Comparison of ENCODE assay signal across 24 cellular contexts in the genomic region with DNA sequence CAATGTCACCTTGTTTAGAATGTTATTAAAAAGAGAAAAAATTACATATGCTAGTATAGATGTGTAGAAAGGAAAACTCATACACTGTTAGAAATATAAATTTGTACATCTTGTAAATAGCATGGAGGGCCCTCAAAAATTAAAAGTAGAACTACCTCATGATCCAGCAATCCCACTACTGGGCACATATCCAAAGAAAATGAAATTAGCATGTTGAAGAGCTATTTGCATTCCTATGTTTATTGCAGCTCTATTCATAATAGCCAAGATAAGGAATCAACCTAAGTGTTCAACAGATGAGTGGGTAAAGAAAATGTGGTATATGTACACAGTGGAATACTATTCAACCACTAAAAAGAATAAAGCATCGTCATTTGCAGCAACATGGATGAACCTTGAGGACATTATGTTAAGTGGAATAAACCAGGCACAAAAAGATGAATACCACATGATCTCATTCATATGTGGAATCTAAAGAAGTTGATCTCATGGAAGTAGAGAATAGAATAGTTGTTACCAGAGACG.
"Had no signal": no experiment of that assay in that cellular context is flagged by ENCODE, and none has a peak within 500 bp of the region (broad histone marks: within the 10 kb centered on the region; RNA-seq: fewer than 3 reads in every experiment).

No MANE protein-coding gene starts in this region.

- H3K4me1 Mint-ChIP-seq: activated naive CD8-positive, alpha-beta T cell treated with anti-CD3 and anti-CD28 coated beads, Interleukin-2, amount 10 ng/mL, durations not matched to agents 7 days and 5 days; brain; immature natural killer cell had no signal

- H3K4me3 ChIP-seq: hepatocyte, lower lobe of right lung, mucosa of descending colon, sigmoid colon, testis, vagina had no signal

- H3K79me2 ChIP-seq: hepatocyte had no signal

- H3K9me3 Mint-ChIP-seq: activated CD4-positive, alpha-beta memory T cell treated with anti-CD3 and anti-CD28 coated beads for 36 hours; activated naive CD8-positive, alpha-beta T cell treated with anti-CD3 and anti-CD28 coated beads, Interleukin-2, amount 10 ng/mL, durations not matched to agents 7 days and 5 days had no signal

- ATAC-seq: left lobe of liver; lower lobe of right lung; mucosa of descending colon; stimulated activated naive B cell treated with anti-CD40 and anti-IgM and Interleukin-4, amounts not matched to agents 10 μg/mL and 1 μg/mL and 100 μg/mL, for 72 hours had no signal

- DNase-seq: activated CD4-positive, alpha-beta memory T cell treated with anti-CD3 and anti-CD28 coated beads for 36 hours; activated CD4-positive, alpha-beta T cell treated with anti-CD3 and anti-CD28 coated beads for 48 hours; activated naive CD4-positive, alpha-beta T cell treated with anti-CD3 and anti-CD28 coated beads for 36 hours; activated naive CD8-positive, alpha-beta T cell treated with anti-CD3 and anti-CD28 coated beads, Interleukin-2, amount 10 ng/mL, durations not matched to agents 7 days and 5 days; activated T-cell treated with anti-CD3 and anti-CD28 coated beads, Interleukin-2, amount 50 U/mL, for 48 hours; amniotic stem cell; effector CD4-positive, alpha-beta T cell; glutamatergic neuron; immature natural killer cell; lower lobe of right lung; mesendoderm; mucosa of descending colon; occipital lobe; sigmoid colon; stimulated activated CD4-positive, alpha-beta T cell treated with anti-CD3 and anti-CD28 coated beads, Interleukin-2, amount 100 ng/mL, for 48 hours; stimulated activated CD8-positive, alpha-beta memory T cell treated with anti-CD3 and anti-CD28 coated beads, Interleukin-4, amount 100 ng/mL, for 48 hours; stimulated activated naive B cell treated with anti-CD40 and anti-IgM and Interleukin-4, amounts not matched to agents 10 μg/mL and 1 μg/mL and 100 μg/mL, for 72 hours; testis; trophoblast cell had no signal

- H3K4me2 ChIP-seq: hepatocyte had no signal

- H3K27ac ChIP-seq: hepatocyte, lower lobe of right lung, sigmoid colon, testis, vagina had no signal

- H3K36me3 ChIP-seq: lower lobe of right lung, sigmoid colon, vagina had no signal

- H3K4me3 Mint-ChIP-seq: activated CD4-positive, alpha-beta memory T cell treated with anti-CD3 and anti-CD28 coated beads for 36 hours; activated naive CD4-positive, alpha-beta T cell treated with anti-CD3 and anti-CD28 coated beads for 36 hours; activated naive CD8-positive, alpha-beta T cell treated with anti-CD3 and anti-CD28 coated beads, Interleukin-2, amount 10 ng/mL, durations not matched to agents 7 days and 5 days; brain; immature natural killer cell; stimulated activated naive B cell treated with anti-CD40 and anti-IgM and Interleukin-4, amounts not matched to agents 10 μg/mL and 1 μg/mL and 100 μg/mL, for 72 hours had no signal

- H3K36me3 Mint-ChIP-seq: activated CD4-positive, alpha-beta memory T cell treated with anti-CD3 and anti-CD28 coated beads for 36 hours; brain; immature natural killer cell; stimulated activated naive B cell treated with anti-CD40 and anti-IgM and Interleukin-4, amounts not matched to agents 10 μg/mL and 1 μg/mL and 100 μg/mL, for 72 hours had no signal

- H3K9me3 ChIP-seq: mucosa of descending colon, testis, vagina had no signal

- H3K27me3 Mint-ChIP-seq: activated CD4-positive, alpha-beta memory T cell treated with anti-CD3 and anti-CD28 coated beads for 36 hours; stimulated activated naive B cell treated with anti-CD40 and anti-IgM and Interleukin-4, amounts not matched to agents 10 μg/mL and 1 μg/mL and 100 μg/mL, for 72 hours had no signal

- H3K4me1 ChIP-seq: lower lobe of right lung, sigmoid colon, testis, vagina had no signal

- FAIRE-seq: frontal cortex had no signal

- H3K27ac Mint-ChIP-seq: activated CD4-positive, alpha-beta memory T cell treated with anti-CD3 and anti-CD28 coated beads for 36 hours; activated naive CD4-positive, alpha-beta T cell treated with anti-CD3 and anti-CD28 coated beads for 36 hours; activated naive CD8-positive, alpha-beta T cell treated with anti-CD3 and anti-CD28 coated beads, Interleukin-2, amount 10 ng/mL, durations not matched to agents 7 days and 5 days; brain; immature natural killer cell; stimulated activated naive B cell treated with anti-CD40 and anti-IgM and Interleukin-4, amounts not matched to agents 10 μg/mL and 1 μg/mL and 100 μg/mL, for 72 hours had no signal

- H2AFZ ChIP-seq: hepatocyte had no signal

- H3K27me3 ChIP-seq: hepatocyte, sigmoid colon, testis, vagina had no signal
